8 cellular contexts compared by ENCODE assay signal in genomic region chr10:86958831-86959736, GRCh38. TPM values are rescaled to one million over a fixed set of nuclear protein-coding genes. Genes with fewer than 3 reads are reported as not detected.
DNase-seq lines count a peak whose midpoint lies in the region; ATAC-seq and TF ChIP-seq lines count a peak whose summit lies in the region.

No MANE protein-coding gene starts in this region.

- H3K4me3 Mint-ChIP-seq in nephron progenitor cell: peak overlapping the region; percentile 74

- no peaks in the 10 kb centered on the region for H3K36me3 ChIP-seq in Peyer's patch

- peak; percentile 57 for ATAC-seq in esophagus mucosa

- H3K27ac Mint-ChIP-seq in nephron progenitor cell: peak overlapping the region; percentile 96

- no peak for TF ChIP-seq POLR2A in Peyer's patch (IDR thresholded peaks at IDR 0.05)

- H3K9me3 ChIP-seq in Peyer's patch: no peaks in the 10 kb centered on the region

- H3K27ac ChIP-seq in C4-2B (peak overlapping the region; percentile 34), Peyer's patch (peak overlapping the region; percentile 10 to 71 (median 51))

- peak overlapping the region in 2 of 4 donors; percentile 19 for H3K4me3 ChIP-seq in Peyer's patch

- H3K4me1 ChIP-seq in Peyer's patch: peaks cover 0 to 16% (median 0%) of the 10 kb centered on the region in 4 donors

- H3K4me1 Mint-ChIP-seq in nephron progenitor cell: peaks cover 72% of the 10 kb centered on the region

- H3K27me3 ChIP-seq in Peyer's patch: no peaks in the 10 kb centered on the region

- no peaks in the 10 kb centered on the region for H3K27me3 Mint-ChIP-seq in nephron progenitor cell (ENCODE audit: low read depth, poor library complexity)

- DNase-seq in Peyer's patch (no peak), nephron progenitor cell (no peak), CD1c-positive myeloid dendritic cell (ENCODE audit: extremely low spot score) (no peak), SHP77 treated with DMSO at 0.1 percent for 48 hours (lab: John Stamatoyannopoulos, UW) (no peak)
- no peak for DNase-seq in stimulated activated naive CD4-positive, alpha-beta T cell (lab: John Stamatoyannopoulos, UW)
- no peak for DNase-seq in activated naive CD4-positive, alpha-beta T cell treated with anti-CD3 and anti-CD28 coated beads, Interleukin-2, amount 50 U/mL, for 16 hours

- no peaks in the 10 kb centered on the region for H3K36me3 Mint-ChIP-seq in nephron progenitor cell (ENCODE audit: low read depth)

- peaks cover 1% of the 10 kb centered on the region for H3K9me3 Mint-ChIP-seq in nephron progenitor cell

- TF ChIP-seq CTCF in C4-2B (conservative IDR thresholded peaks at IDR 0.05) (no peak), Peyer's patch (IDR thresholded peaks at IDR 0.05) (no peak), nephron progenitor cell (IDR thresholded peaks at IDR 0.05) (no peak)

RNA-seq across cellular contexts. Expression of gene SNCG, which starts 0.7 kb away (rescaled TPM):
- total RNA-seq in Peyer's patch: 1 to 10 TPM in 2 of 4 donors, not detected in 2; 2.4 to 8.2 TPM
- total RNA-seq in esophagus mucosa: 8.2 TPM

RNA-seq across cellular contexts. Expression of gene MMRN2, which starts 1.7 kb away (rescaled TPM):
- total RNA-seq in Peyer's patch (10 to 100 TPM in 2 of 4 donors, 1 to 10 TPM in 2; 2.8 to 16.5 (median 12.6) TPM), esophagus mucosa (9.0 TPM)

RNA-seq across cellular contexts. Expression of gene ADIRF, which starts 9.2 kb away (rescaled TPM):
- total RNA-seq in Peyer's patch: 100 to 1,000 TPM in 3 of 4 donors, 10 to 100 TPM in 1; 86.6 to 605 (median 431) TPM
- 46.1 TPM for total RNA-seq in esophagus mucosa
